ENCODE assay signal across 10 cellular contexts in genomic region chr1:1337793-1338147, GRCh38. TPM values are rescaled to one million over a fixed set of nuclear protein-coding genes. Genes with fewer than 3 reads are reported as not detected.
DNase-seq lines count a peak whose midpoint lies in the region; ATAC-seq and TF ChIP-seq lines count a peak whose summit lies in the region.
"Had no signal": no experiment of that assay in that cellular context is flagged by ENCODE, and none has a peak within 500 bp of the region (broad histone marks: within the 10 kb centered on the region; RNA-seq: fewer than 3 reads in every experiment).

No MANE protein-coding gene starts in this region.

- H3K4me1 Mint-ChIP-seq in activated naive CD8-positive, alpha-beta T cell treated with anti-CD3 and anti-CD28 coated beads, Interleukin-2, amount 10 ng/mL, durations not matched to agents 7 days and 5 days: no peaks in the 10 kb centered on the region
- peaks cover 0 to 6% (median 0%) of the 10 kb centered on the region in 3 donors for H3K4me1 Mint-ChIP-seq in CD8-positive, alpha-beta memory T cell

- H3K79me2 ChIP-seq in PC-3 (ENCODE audit: low read length): peaks cover 18% of the 10 kb centered on the region

- H3K27ac Mint-ChIP-seq in activated naive CD8-positive, alpha-beta T cell treated with anti-CD3 and anti-CD28 coated beads, Interleukin-2, amount 10 ng/mL, durations not matched to agents 7 days and 5 days: no peak overlapping the region
- no peak overlapping the region for H3K27ac Mint-ChIP-seq in CD8-positive, alpha-beta memory T cell

- CTCF ChIA-PET in PC-3 (lab: Charles Lee): interaction anchor here (0.7 kb wide), 1 partner anchor 19 kb away, joined by 3 read pairs; no protein-coding TSS in a partner anchor
- CTCF ChIA-PET in CD8-positive, alpha-beta memory T cell (lab: Charles Lee): no interaction called here

- POLR2A ChIA-PET in PC-3 (lab: Charles Lee; ENCODE audit: unreplicated experiment): no interaction called here
- POLR2A ChIA-PET in activated naive CD8-positive, alpha-beta T cell treated with anti-CD3 and anti-CD28 coated beads, Interleukin-2, amount 10 ng/mL, durations not matched to agents 7 days and 5 days (lab: Charles Lee): no interaction called here
- POLR2A ChIA-PET in CD8-positive, alpha-beta memory T cell (lab: Charles Lee): no interaction called here

- peaks cover 61% of the 10 kb centered on the region for H3K36me3 ChIP-seq in PC-3 (ENCODE audit: low read depth, low read length)
- no peaks in the 10 kb centered on the region for H3K36me3 ChIP-seq in CD8-positive, alpha-beta memory T cell (ENCODE audit: insufficient read depth, low read length)

- peaks cover 11% of the 10 kb centered on the region for H3K36me3 Mint-ChIP-seq in activated naive CD8-positive, alpha-beta T cell treated with anti-CD3 and anti-CD28 coated beads, Interleukin-2, amount 10 ng/mL, durations not matched to agents 7 days and 5 days
- peaks cover 0 to 25% (median 11%) of the 10 kb centered on the region in 3 donors for H3K36me3 Mint-ChIP-seq in CD8-positive, alpha-beta memory T cell

- no peaks in the 10 kb centered on the region for H3K27me3 Mint-ChIP-seq in activated naive CD8-positive, alpha-beta T cell treated with anti-CD3 and anti-CD28 coated beads, Interleukin-2, amount 10 ng/mL, durations not matched to agents 7 days and 5 days
- no peaks in the 10 kb centered on the region for H3K27me3 Mint-ChIP-seq in CD8-positive, alpha-beta memory T cell

- no peak overlapping the region for H3K4me3 Mint-ChIP-seq in activated naive CD8-positive, alpha-beta T cell treated with anti-CD3 and anti-CD28 coated beads, Interleukin-2, amount 10 ng/mL, durations not matched to agents 7 days and 5 days
- no peak overlapping the region for H3K4me3 Mint-ChIP-seq in CD8-positive, alpha-beta memory T cell

- BruUV-seq in PC-3 (replicated peaks; lab: Mats Ljungman, UMichigan): no TSS peak

- intact Hi-C loops in PC-3 (cut with micrococcal nuclease): no loop called here

- no peak overlapping the region for H2AFZ ChIP-seq in PC-3 (ENCODE audit: low read length)

- no peak overlapping the region for H3K4me2 ChIP-seq in PC-3 (ENCODE audit: low read length)

- peak; percentile 23 for ATAC-seq in PC-3
- peak; percentile 30 for ATAC-seq in activated naive CD8-positive, alpha-beta T cell treated with anti-CD3 and anti-CD28 coated beads, Interleukin-2, amount 10 ng/mL, durations not matched to agents 7 days and 5 days (ENCODE audit: low read depth)

- no peak overlapping the region for H3K4me3 ChIP-seq in PC-3 (ENCODE audit: low read length)
- H3K4me3 ChIP-seq in CD8-positive, alpha-beta memory T cell (ENCODE audit: low read length): no peak overlapping the region

- no peaks in the 10 kb centered on the region for H3K9me2 ChIP-seq in PC-3 (replicated peaks; ENCODE audit: low read length)

- no peak overlapping the region for H3K9ac ChIP-seq in PC-3 (ENCODE audit: low read length)

- no peak for TF ChIP-seq CTCF in GM13976 (IDR thresholded peaks at IDR 0.05; ENCODE audit: borderline replicate concordance, control extremely low read depth, extremely low read depth, insufficient read depth, missing control alignments)
- TF ChIP-seq CTCF in PC-3 (conservative IDR thresholded peaks at IDR 0.05; ENCODE audit: low read depth, low read length): no peak

- no peaks in the 10 kb centered on the region for H3F3A ChIP-seq in PC-3 (ENCODE audit: low read length, unreplicated experiment)

- peak; percentile 82 for DNase-seq in GM13976 (ENCODE audit: low spot score)
- DNase-seq in PC-3: peak; percentile 53
- DNase-seq in activated naive CD8-positive, alpha-beta T cell treated with anti-CD3 and anti-CD28 coated beads, Interleukin-2, amount 10 ng/mL, durations not matched to agents 7 days and 5 days: peak; percentile 56
- DNase-seq in stimulated activated CD4-positive, alpha-beta T cell treated with anti-CD3 and anti-CD28 coated beads, Interleukin-4, amount 100 ng/mL, for 1 hour: peak; percentile 54
- DNase-seq in CD8-positive, alpha-beta memory T cell: no peak
- no peak for DNase-seq in NK-92 (lab: John Stamatoyannopoulos, UW; ENCODE audit: unreplicated experiment)
- DNase-seq in middle frontal gyrus (ENCODE audit: extremely low spot score, low spot score): no peak
- DNase-seq: cortex of kidney, mesendoderm, NCI-H2171 treated with DMSO at 0.1 percent for 48 hours had no signal

- H3K27ac ChIP-seq in PC-3 (ENCODE audit: low read length): no peak overlapping the region
- H3K27ac ChIP-seq in CD8-positive, alpha-beta memory T cell (ENCODE audit: low read depth, low read length): no peak overlapping the region

- H3K9me3 ChIP-seq in PC-3 (ENCODE audit: low read length): no peaks in the 10 kb centered on the region
- H3K9me3 ChIP-seq in CD8-positive, alpha-beta memory T cell (ENCODE audit: low read length): no peaks in the 10 kb centered on the region

- H3K4me1 ChIP-seq in PC-3 (ENCODE audit: insufficient read depth, low read length): peaks cover 10% of the 10 kb centered on the region; the same call in 1 of the 2 replicates
- no peaks in the 10 kb centered on the region for H3K4me1 ChIP-seq in CD8-positive, alpha-beta memory T cell (ENCODE audit: insufficient read depth, low read length)

- in situ Hi-C loops in GM13976 (cut with MboI; ENCODE audit: low sequenced_read_pairs, unreplicated experiment): no loop called here

- H3K27me3 ChIP-seq in PC-3 (ENCODE audit: low read length): no peaks in the 10 kb centered on the region
- H3K27me3 ChIP-seq in CD8-positive, alpha-beta memory T cell (ENCODE audit: insufficient read depth, low read length, poor library complexity, severe bottlenecking): no peaks in the 10 kb centered on the region

- H3K9me3 Mint-ChIP-seq in activated naive CD8-positive, alpha-beta T cell treated with anti-CD3 and anti-CD28 coated beads, Interleukin-2, amount 10 ng/mL, durations not matched to agents 7 days and 5 days: no peaks in the 10 kb centered on the region
- H3K9me3 Mint-ChIP-seq in CD8-positive, alpha-beta memory T cell: no peaks in the 10 kb centered on the region

- H4K20me1 ChIP-seq in PC-3 (ENCODE audit: low read length): peaks cover 5% of the 10 kb centered on the region; the same call in 1 of the 2 replicates

RNA-seq across cellular contexts. Expression of gene TAS1R3, which starts 6.7 kb away (rescaled TPM):
- total RNA-seq in PC-3 (2014; rRNA removed): 1.9 and 4.3 TPM in 2 replicates
- 1 to 10 TPM; 1.2 to 1.3 TPM for total RNA-seq in activated naive CD8-positive, alpha-beta T cell treated with anti-CD3 and anti-CD28 coated beads, Interleukin-2, amount 10 ng/mL, durations not matched to agents 7 days and 5 days
- under 1 TPM; 0.53 to 0.62 TPM for total RNA-seq in CD8-positive, alpha-beta memory T cell
- 0.28 TPM for polyA plus RNA-seq in CD8-positive, alpha-beta memory T cell

RNA-seq across cellular contexts. Expression of gene DVL1, which starts 11.4 kb away (rescaled TPM):
- 626 and 813 TPM in 2 replicates for total RNA-seq in PC-3 (2014; rRNA removed)
- total RNA-seq in activated naive CD8-positive, alpha-beta T cell treated with anti-CD3 and anti-CD28 coated beads, Interleukin-2, amount 10 ng/mL, durations not matched to agents 7 days and 5 days: 10 to 100 TPM; 35.5 to 37.4 TPM
- 10 to 100 TPM; 39.7 to 41.1 TPM for total RNA-seq in CD8-positive, alpha-beta memory T cell
- polyA plus RNA-seq in CD8-positive, alpha-beta memory T cell: 1.6 TPM

RNA-seq across cellular contexts. Expression of gene CPTP, which starts 13.2 kb away (rescaled TPM):
- 141 and 168 TPM in 2 replicates for total RNA-seq in PC-3 (2014; rRNA removed)
- total RNA-seq in activated naive CD8-positive, alpha-beta T cell treated with anti-CD3 and anti-CD28 coated beads, Interleukin-2, amount 10 ng/mL, durations not matched to agents 7 days and 5 days: 10 to 100 TPM; 19.3 TPM
- total RNA-seq in CD8-positive, alpha-beta memory T cell: 10 to 100 TPM; 17.6 to 18.3 TPM
- 23.6 TPM for polyA plus RNA-seq in CD8-positive, alpha-beta memory T cell

RNA-seq across cellular contexts. Expression of gene INTS11, which starts 13.3 kb away (rescaled TPM):
- 254 and 324 TPM in 2 replicates for total RNA-seq in PC-3 (2014; rRNA removed)
- total RNA-seq in activated naive CD8-positive, alpha-beta T cell treated with anti-CD3 and anti-CD28 coated beads, Interleukin-2, amount 10 ng/mL, durations not matched to agents 7 days and 5 days: 100 to 1,000 TPM; 143 to 158 TPM
- 100 to 1,000 TPM; 117 to 118 TPM for total RNA-seq in CD8-positive, alpha-beta memory T cell
- 70.5 TPM for polyA plus RNA-seq in CD8-positive, alpha-beta memory T cell

RNA-seq across cellular contexts. Expression of gene MXRA8, which starts 20.6 kb away (rescaled TPM):
- total RNA-seq in PC-3 (2014; rRNA removed): 25.3 and 29.0 TPM in 2 replicates
- 1 to 10 TPM in 1 of 2 experiments, under 1 TPM in 1; 0.51 to 1.2 TPM for total RNA-seq in activated naive CD8-positive, alpha-beta T cell treated with anti-CD3 and anti-CD28 coated beads, Interleukin-2, amount 10 ng/mL, durations not matched to agents 7 days and 5 days
- total RNA-seq in CD8-positive, alpha-beta memory T cell: under 1 TPM; 0.26 to 0.29 TPM
- polyA plus RNA-seq in CD8-positive, alpha-beta memory T cell: 0.61 TPM

Comparison
In these comparisons a context has a peak if more than half of its experiments do, and no peak if none do; other contexts are left out.
1. DNase-seq: peak in GM13976 (single experiment), PC-3 (single experiment), activated naive CD8-positive, alpha-beta T cell treated with anti-CD3 and anti-CD28 coated beads, Interleukin-2, amount 10 ng/mL, durations not matched to agents 7 days and 5 days (single experiment) and stimulated activated CD4-positive, alpha-beta T cell treated with anti-CD3 and anti-CD28 coated beads, Interleukin-4, amount 100 ng/mL, for 1 hour (single experiment); none in CD8-positive, alpha-beta memory T cell (0 of 5), NK-92 (single experiment) and middle frontal gyrus (single experiment).
2. RNA of gene DVL1, which starts 11.4 kb away (total RNA-seq): 626 to 813 TPM in PC-3; 39.7 to 41.1 TPM in CD8-positive, alpha-beta memory T cell and 35.5 to 37.4 TPM in activated naive CD8-positive, alpha-beta T cell treated with anti-CD3 and anti-CD28 coated beads, Interleukin-2, amount 10 ng/mL, durations not matched to agents 7 days and 5 days; every median in the first group is over 10 times any median in the second.